8 cellular contexts compared by ENCODE assay signal in genomic region chr17:44220211-44221071, GRCh38. TPM values are rescaled to one million over a fixed set of nuclear protein-coding genes. Genes with fewer than 3 reads are reported as not detected.
DNase-seq lines count a peak whose midpoint lies in the region; TF ChIP-seq lines count a peak whose summit lies in the region.

No MANE protein-coding gene starts in this region.

- peak overlapping the region; percentile 97 to 98 for H3K27ac ChIP-seq in breast epithelium
- H3K27ac ChIP-seq in smooth muscle cell (ENCODE audit: low read depth) = peak overlapping the region; percentile 60

- no peak for TF ChIP-seq POLR2A in breast epithelium (IDR thresholded peaks at IDR 0.05)

- WGBS in smooth muscle cell (ENCODE audit: low lambda C conversion rate) = 1% methylated on average over 60 of the region's 109 CpGs

- H3K9ac ChIP-seq in smooth muscle cell (ENCODE audit: low read depth) = peak overlapping the region; percentile 79

- H3K4me3 ChIP-seq in GM12865 (ENCODE audit: low read depth, low read length) = peak overlapping the region; percentile 76
- H3K4me3 ChIP-seq in breast epithelium = peak overlapping the region; percentile 72 to 79 (median 73)
- peak overlapping the region; percentile 99 for H3K4me3 ChIP-seq in smooth muscle cell

- H3K27me3 ChIP-seq in breast epithelium (no peaks in the 10 kb centered on the region), smooth muscle cell (ENCODE audit: low read depth) (no peaks in the 10 kb centered on the region)

- H3K36me3 ChIP-seq in breast epithelium = no peaks in the 10 kb centered on the region
- H3K36me3 ChIP-seq in smooth muscle cell (ENCODE audit: low read depth) = no peaks in the 10 kb centered on the region

- H3K4me1 ChIP-seq in breast epithelium (peaks cover 0 to 21% of the 10 kb centered on the region in 2 donors), smooth muscle cell (ENCODE audit: low read depth) (no peaks in the 10 kb centered on the region)

- H2AFZ ChIP-seq in smooth muscle cell (ENCODE audit: low read depth) = no peak overlapping the region

- H3K9me3 ChIP-seq in breast epithelium (no peaks in the 10 kb centered on the region), smooth muscle cell (replicated peaks; ENCODE audit: low read depth) (no peaks in the 10 kb centered on the region)

- peaks cover 27% of the 10 kb centered on the region for H3K79me2 ChIP-seq in smooth muscle cell (ENCODE audit: low read depth)

- peaks cover 4% of the 10 kb centered on the region for H3F3A ChIP-seq in smooth muscle cell (ENCODE audit: low read depth)

- H3K4me2 ChIP-seq in smooth muscle cell = peak overlapping the region; percentile 96

- peaks cover 29% of the 10 kb centered on the region for H4K20me1 ChIP-seq in smooth muscle cell (ENCODE audit: low read depth)

- DNase-seq in GM12865 (ENCODE audit: low read depth) (peak; percentile 74), HuH-7 (ENCODE audit: low spot score) (peak; percentile 42), T-helper 22 cell (ENCODE audit: low read depth) (peak; percentile 38), breast epithelium (ENCODE audit: low spot score in 2 of 2) (peak in 1 of 2 donors; percentile 56), iPS-NIHi11 (ENCODE audit: low spot score) (peak; percentile 54), smooth muscle cell (lab: John Stamatoyannopoulos, UW; ENCODE audit: unreplicated experiment) (peak; percentile 51), cortex of kidney (lab: John Stamatoyannopoulos, UW) (no peak), H4 (ENCODE audit: low spot score) (no peak)

- peak; percentile 2 for TF ChIP-seq CTCF in GM12865 (IDR thresholded peaks at IDR 0.05; ENCODE audit: insufficient read depth, low read depth, low read length, missing control alignments)
- TF ChIP-seq CTCF in breast epithelium (IDR thresholded peaks at IDR 0.05) = no peak
- TF ChIP-seq CTCF in smooth muscle cell (IDR thresholded peaks at IDR 0.05; ENCODE audit: borderline replicate concordance, insufficient read depth, poor library complexity, severe bottlenecking) = no peak

- intact Hi-C loops in breast epithelium (cut with DNase I; ENCODE audit: low total_unique reads) = no loop called here

RNA-seq across cellular contexts. Expression of gene UBTF, which starts 1.0 kb away (rescaled TPM):
- total RNA-seq in breast epithelium (10 to 100 TPM; 50.1 to 65.1 (median 60.6) TPM), smooth muscle cell (18.2 and 28.4 TPM in 2 replicates)
- 22.1 and 29.2 TPM in 2 replicates for polyA plus RNA-seq in smooth muscle cell
- total RNA-seq in H4 (2014; rRNA removed; shearing (Covaris generic)) = 36.4 and 40.3 TPM in 2 replicates

RNA-seq across cellular contexts. Expression of gene ATXN7L3, which starts 20.8 kb away (rescaled TPM):
- 10 to 100 TPM; 34.7 to 45.8 (median 38.3) TPM for total RNA-seq in breast epithelium
- total RNA-seq in smooth muscle cell = 54.0 and 61.1 TPM in 2 replicates
- polyA plus RNA-seq in smooth muscle cell = 24.3 and 29.1 TPM in 2 replicates
- 26.6 and 33.0 TPM in 2 replicates for total RNA-seq in H4 (2014; rRNA removed; shearing (Covaris generic))

RNA-seq across cellular contexts. Expression of gene TMUB2, which starts 33.7 kb away (rescaled TPM):
- 10 to 100 TPM; 36.0 to 52.0 (median 40.6) TPM for total RNA-seq in breast epithelium
- total RNA-seq in smooth muscle cell = 26.4 and 28.5 TPM in 2 replicates
- 35.8 and 39.2 TPM in 2 replicates for polyA plus RNA-seq in smooth muscle cell
- 16.4 and 19.1 TPM in 2 replicates for total RNA-seq in H4 (2014; rRNA removed; shearing (Covaris generic))

RNA-seq across cellular contexts. Expression of gene SLC4A1, which starts 47.5 kb away (rescaled TPM):
- total RNA-seq in breast epithelium = under 1 TPM in 1 of 3 donors, not detected in 2; 0.33 TPM
- total RNA-seq in smooth muscle cell = not detected in 2 replicates
- not detected in 2 replicates for polyA plus RNA-seq in smooth muscle cell
- not detected in 2 replicates for total RNA-seq in H4 (2014; rRNA removed; shearing (Covaris generic))

RNA-seq across cellular contexts. Expression of gene ASB16, which starts 49.9 kb away (rescaled TPM):
- total RNA-seq in breast epithelium (under 1 TPM in 2 of 3 donors, not detected in 1; 0.29 to 0.33 TPM), smooth muscle cell (0.09 TPM in 1 of 2 replicates, not detected in the other)
- polyA plus RNA-seq in smooth muscle cell = 0.28 and 0.35 TPM in 2 replicates
- not detected in 2 replicates for total RNA-seq in H4 (2014; rRNA removed; shearing (Covaris generic))

Comparison
In these comparisons a context has a peak if more than half of its experiments do, and no peak if none do; other contexts are left out.
1. DNase-seq: peak in GM12865 (single experiment), HuH-7 (single experiment), T-helper 22 cell (single experiment), iPS-NIHi11 (single experiment) and smooth muscle cell (single experiment); none in cortex of kidney (single experiment) and H4 (single experiment).
2. Peak in every context shown above with its lines, with median percentiles within 50 percentile points of each other: H3K4me3 ChIP-seq.